31 cellular contexts compared by ENCODE assay signal in genomic region chr13:35866801-35867200, GRCh38.
DNase-seq lines count a peak whose midpoint lies in the region; ATAC-seq and TF ChIP-seq lines count a peak whose summit lies in the region.
"Had no signal": no experiment of that assay in that cellular context is flagged by ENCODE, and none has a peak within 500 bp of the region (broad histone marks: within the 10 kb centered on the region; RNA-seq: fewer than 3 reads in every experiment).

No MANE protein-coding gene starts in this region.

- no peaks in the 10 kb centered on the region for H4K20me1 ChIP-seq in H9 (ENCODE audit: control insufficient read depth, insufficient read depth, insufficient read length)
- H4K20me1 ChIP-seq: BLaER1 treated with 17β-estradiol and CSF1 and Interleukin-3, amounts not matched to agents 10 nM and 100 nM had no signal

- H3K14ac ChIP-seq in H9 (ENCODE audit: insufficient read depth, low read length), result no peak overlapping the region

- H3K56ac ChIP-seq in H9 (ENCODE audit: insufficient read length, low read depth, low read length), result no peak overlapping the region

- H3K36me3 ChIP-seq in heart left ventricle, result no peaks in the 10 kb centered on the region
- H3K36me3 ChIP-seq: BLaER1 treated with 17β-estradiol and CSF1 and Interleukin-3, amounts not matched to agents 10 nM and 100 nM; brain microvascular endothelial cell; gastrocnemius medialis; stomach; thyroid gland had no signal

- no peaks in the 10 kb centered on the region for H3K4me1 ChIP-seq in H9 (ENCODE audit: insufficient read depth, low read length)
- H3K4me1 ChIP-seq in heart left ventricle, result peaks cover 0 to 22% (median 2%) of the 10 kb centered on the region in 12 donors
- H3K4me1 ChIP-seq: BLaER1 treated with 17β-estradiol and CSF1 and Interleukin-3, amounts not matched to agents 10 nM and 100 nM; gastrocnemius medialis; stomach; thyroid gland had no signal

- H2BK20ac ChIP-seq in H9 (ENCODE audit: low read depth, low read length, poor library complexity, severe bottlenecking), result no peak overlapping the region

- no peak overlapping the region for H3K23ac ChIP-seq in H9 (ENCODE audit: insufficient read length, low read depth, low read length)

- no peak overlapping the region for H2AFZ ChIP-seq in H9 (ENCODE audit: low read length)
- H2AFZ ChIP-seq: PC-9 had no signal

- no peak for TF ChIP-seq POLR2A in heart left ventricle (IDR thresholded peaks at IDR 0.05)

- ATAC-seq in WTC11 (peak; percentile 41; the same call in 1 of the 2 replicates), heart left ventricle (peak; percentile 62 to 91 (median 81)), HG03342 (IDR thresholded peaks at IDR 0.05; ENCODE audit: unreplicated experiment) (no peak)
- ATAC-seq: activated CD4-positive, alpha-beta T cell treated with anti-CD3 and anti-CD28 coated beads for 36 hours; activated T-helper 17 cell treated with anti-CD3 and anti-CD28 coated beads, Interleukin-2, amount 50 U/mL, for 72 hours; gastrocnemius medialis; HCT116; left lobe of liver; sciatic nerve; SK-N-SH treated with all-trans-retinoic acid at 6 μM for 48 hours had no signal

- H3T11ph ChIP-seq in H9 (ENCODE audit: low read length), result no peak overlapping the region

- H3K23me2 ChIP-seq in H9 (ENCODE audit: insufficient read length, low read depth, low read length, poor library complexity, severe bottlenecking), result no peaks in the 10 kb centered on the region

- DNase-seq in H9, result no peak
- no peak for DNase-seq in WTC11 (ENCODE audit: low spot score)
- DNase-seq in heart left ventricle, result peak in 4 of 5 donors; percentile 46 to 71 (median 60)
- peak; percentile 29 for DNase-seq in retinal pigment epithelial cell (ENCODE audit: low read depth)
- no peak for DNase-seq in activated CD4-positive, alpha-beta T cell treated with anti-CD3 and anti-CD28 coated beads, Interleukin-2, amount 10 ng/mL, durations not matched to agents 24 days and 14 days
- DNase-seq in LoVo (ENCODE audit: low spot score), result no peak
- DNase-seq: activated CD4-positive, alpha-beta T cell treated with anti-CD3 and anti-CD28 coated beads for 36 hours; activated naive CD4-positive, alpha-beta T cell treated with anti-CD3 and anti-CD28 coated beads, Interleukin-2, amount 10 ng/mL, durations not matched to agents 7 days and 5 days; brain microvascular endothelial cell; DMS53; gastrocnemius medialis; GDM1; hippocampal formation; immature natural killer cell; MM.1S; NCI-H2029; NCI-H524 treated with DMSO at 0.1 percent for 48 hours; PC-9; stimulated activated CD4-positive, alpha-beta T cell treated with anti-CD3 and anti-CD28 coated beads, Interleukin-12 subunit alpha, Interleukin-12 subunit beta, amount 100 ng/mL, for 4 hours; stimulated activated CD4-positive, alpha-beta T cell treated with anti-CD3 and anti-CD28 coated beads, Interleukin-2, amount 100 ng/mL, for 48 hours; stomach; T-helper 2 cell had no signal

- no peaks in the 10 kb centered on the region for H3K27me3 ChIP-seq in H9 (ENCODE audit: insufficient read depth, low read length)
- H3K27me3 ChIP-seq in heart left ventricle, result no peaks in the 10 kb centered on the region
- H3K27me3 ChIP-seq: BLaER1 treated with 17β-estradiol and CSF1 and Interleukin-3, amounts not matched to agents 10 nM and 100 nM; brain microvascular endothelial cell; esophagus muscularis mucosa; gastrocnemius medialis; stomach; thyroid gland had no signal

- H3K4ac ChIP-seq in H9 (ENCODE audit: low read depth, low read length), result no peak overlapping the region

- H3K79me2 ChIP-seq in H9 (ENCODE audit: insufficient read depth, low read length), result no peaks in the 10 kb centered on the region

- peaks cover 0 to 2% of the 10 kb centered on the region in 2 experiments; a peak in 1 of 5 replicates for H3K9me3 Mint-ChIP-seq in H9
- no peaks in the 10 kb centered on the region for H3K9me3 Mint-ChIP-seq in WTC11
- no peaks in the 10 kb centered on the region for H3K9me3 Mint-ChIP-seq in activated CD4-positive, alpha-beta T cell treated with anti-CD3 and anti-CD28 coated beads, Interleukin-2, amount 10 ng/mL, durations not matched to agents 24 days and 14 days
- H3K9me3 Mint-ChIP-seq: activated T-helper 17 cell treated with anti-CD3 and anti-CD28 coated beads, Interleukin-2, amount 50 U/mL, for 72 hours had no signal

- peak overlapping the region; percentile 87 for H2BK12ac ChIP-seq in H9 (ENCODE audit: insufficient read length, low read depth, low read length)

- no peak overlapping the region for H3K27ac Mint-ChIP-seq in H9
- H3K27ac Mint-ChIP-seq in WTC11, result no peak overlapping the region
- H3K27ac Mint-ChIP-seq in activated CD4-positive, alpha-beta T cell treated with anti-CD3 and anti-CD28 coated beads, Interleukin-2, amount 10 ng/mL, durations not matched to agents 24 days and 14 days, result no peak overlapping the region
- H3K27ac Mint-ChIP-seq: activated CD4-positive, alpha-beta T cell treated with anti-CD3 and anti-CD28 coated beads for 36 hours; activated naive CD4-positive, alpha-beta T cell treated with anti-CD3 and anti-CD28 coated beads, Interleukin-2, amount 10 ng/mL, durations not matched to agents 7 days and 5 days; activated T-helper 17 cell treated with anti-CD3 and anti-CD28 coated beads, Interleukin-2, amount 50 U/mL, for 72 hours; immature natural killer cell had no signal

- H3K4me3 Mint-ChIP-seq in H9, result no peak overlapping the region
- H3K4me3 Mint-ChIP-seq in WTC11, result no peak overlapping the region
- H3K4me3 Mint-ChIP-seq in activated CD4-positive, alpha-beta T cell treated with anti-CD3 and anti-CD28 coated beads, Interleukin-2, amount 10 ng/mL, durations not matched to agents 24 days and 14 days, result no peak overlapping the region
- H3K4me3 Mint-ChIP-seq: activated CD4-positive, alpha-beta T cell treated with anti-CD3 and anti-CD28 coated beads for 36 hours; activated naive CD4-positive, alpha-beta T cell treated with anti-CD3 and anti-CD28 coated beads, Interleukin-2, amount 10 ng/mL, durations not matched to agents 7 days and 5 days; activated T-helper 17 cell treated with anti-CD3 and anti-CD28 coated beads, Interleukin-2, amount 50 U/mL, for 72 hours; immature natural killer cell had no signal

- TF ChIP-seq CTCF in H9 (conservative IDR thresholded peaks at IDR 0.05), result no peak
- no peak for TF ChIP-seq CTCF in WTC11 (IDR thresholded peaks at IDR 0.05)
- TF ChIP-seq CTCF in heart left ventricle (IDR thresholded peaks at IDR 0.05), result no peak
- TF ChIP-seq CTCF in retinal pigment epithelial cell (conservative IDR thresholded peaks at IDR 0.05; ENCODE audit: low read depth, low read length), result no peak

- no peak overlapping the region for H3K4me3 ChIP-seq in heart left ventricle
- H3K4me3 ChIP-seq in retinal pigment epithelial cell (ENCODE audit: low read length), result no peak overlapping the region
- H3K4me3 ChIP-seq: BLaER1 treated with 17β-estradiol and CSF1 and Interleukin-3, amounts not matched to agents 10 nM and 100 nM; esophagus muscularis mucosa; gastrocnemius medialis; PC-9; stomach; thyroid gland had no signal

- H2AK5ac ChIP-seq in H9 (ENCODE audit: insufficient read length, low read length), result no peak overlapping the region

- POLR2A ChIA-PET in WTC11 (lab: Charles Lee), result no interaction called here

- H3K79me1 ChIP-seq in H9 (ENCODE audit: insufficient read depth, low read depth, low read length, poor library complexity, severe bottlenecking), result no peaks in the 10 kb centered on the region

- no peak overlapping the region for H4K91ac ChIP-seq in H9 (ENCODE audit: insufficient read length, low read depth, low read length)

- H3K4me2 ChIP-seq in H9 (ENCODE audit: insufficient read depth, insufficient read length, low read length), result no peak overlapping the region
- H3K4me2 ChIP-seq: BLaER1 treated with 17β-estradiol and CSF1 and Interleukin-3, amounts not matched to agents 10 nM and 100 nM; PC-9 had no signal

- CTCF ChIA-PET in WTC11 (lab: Charles Lee), result interaction anchor here (0.7 kb wide), 1 partner anchor 48 kb away, joined by 4 read pairs; no protein-coding TSS in a partner anchor

- H3K4me1 Mint-ChIP-seq in H9 (no peaks in the 10 kb centered on the region), WTC11 (peaks cover 3% of the 10 kb centered on the region; the same call in 1 of the 2 replicates)
- H3K4me1 Mint-ChIP-seq in activated CD4-positive, alpha-beta T cell treated with anti-CD3 and anti-CD28 coated beads, Interleukin-2, amount 10 ng/mL, durations not matched to agents 24 days and 14 days, result no peaks in the 10 kb centered on the region
- H3K4me1 Mint-ChIP-seq: activated CD4-positive, alpha-beta T cell treated with anti-CD3 and anti-CD28 coated beads for 36 hours; activated naive CD4-positive, alpha-beta T cell treated with anti-CD3 and anti-CD28 coated beads, Interleukin-2, amount 10 ng/mL, durations not matched to agents 7 days and 5 days; activated T-helper 17 cell treated with anti-CD3 and anti-CD28 coated beads, Interleukin-2, amount 50 U/mL, for 72 hours; immature natural killer cell had no signal

- H2BK5ac ChIP-seq in H9 (ENCODE audit: insufficient read length, low read length), result no peak overlapping the region

- H3K27me3 Mint-ChIP-seq in H9 (ENCODE audit: low read depth) (no peaks in the 10 kb centered on the region), WTC11 (ENCODE audit: low read depth) (no peaks in the 10 kb centered on the region)
- H3K27me3 Mint-ChIP-seq in activated CD4-positive, alpha-beta T cell treated with anti-CD3 and anti-CD28 coated beads, Interleukin-2, amount 10 ng/mL, durations not matched to agents 24 days and 14 days, result no peaks in the 10 kb centered on the region
- H3K27me3 Mint-ChIP-seq: activated CD4-positive, alpha-beta T cell treated with anti-CD3 and anti-CD28 coated beads for 36 hours; activated T-helper 17 cell treated with anti-CD3 and anti-CD28 coated beads, Interleukin-2, amount 50 U/mL, for 72 hours had no signal

- no CpG with 5 or more reads among the region's 3 CpGs for WGBS in H9 (ENCODE audit: extremely low coverage, insufficient read length, low lambda C conversion rate)
- 4 to 44% (median 17%) methylated on average over 3 of the region's 3 CpGs for WGBS in heart left ventricle, 4 donors

- no peak overlapping the region for H2BK15ac ChIP-seq in H9 (ENCODE audit: low read depth, low read length)

- no peak overlapping the region for H2BK120ac ChIP-seq in H9 (ENCODE audit: low read depth, low read length, poor library complexity, severe bottlenecking)

- no peak overlapping the region for H3K9ac ChIP-seq in H9 (ENCODE audit: extremely low read depth, insufficient read length, low read length)
- H3K9ac ChIP-seq: BLaER1 treated with 17β-estradiol and CSF1 and Interleukin-3, amounts not matched to agents 10 nM and 100 nM had no signal

- H4K8ac ChIP-seq in H9 (replicated peaks; ENCODE audit: insufficient read length, low read depth, low read length), result no peak overlapping the region

- H3K27ac ChIP-seq in H9 (ENCODE audit: insufficient read length, low read depth, low read length), result no peak overlapping the region
- peak overlapping the region in 1 of 12 donors; percentile 5 for H3K27ac ChIP-seq in heart left ventricle
- H3K27ac ChIP-seq: BLaER1 treated with 17β-estradiol and CSF1 and Interleukin-3, amounts not matched to agents 10 nM and 100 nM; brain microvascular endothelial cell; gastrocnemius medialis; PC-9; stomach; thyroid gland had no signal

- H3K9me3 ChIP-seq in H9 (ENCODE audit: control insufficient read depth, low read depth, low read length) (no peaks in the 10 kb centered on the region), heart left ventricle (no peaks in the 10 kb centered on the region)
- H3K9me3 ChIP-seq: BLaER1 treated with 17β-estradiol and CSF1 and Interleukin-3, amounts not matched to agents 10 nM and 100 nM; esophagus muscularis mucosa; gastrocnemius medialis; stomach; thyroid gland had no signal

- intact Hi-C loops in heart left ventricle (cut with DNase I), result no loop called here
- intact Hi-C loops in activated CD4-positive, alpha-beta T cell treated with anti-CD3 and anti-CD28 coated beads, Interleukin-2, amount 10 ng/mL, durations not matched to agents 24 days and 14 days (cut with micrococcal nuclease), result no loop called here

- H4K5ac ChIP-seq in H9 (ENCODE audit: insufficient read length, low read depth, low read length), result no peak overlapping the region

- H3K36me3 Mint-ChIP-seq in H9 (ENCODE audit: insufficient read depth in 1 of 3, low read depth in 3 of 3), result no peaks in the 10 kb centered on the region; a peak in 1 of 7 replicates
- no peaks in the 10 kb centered on the region for H3K36me3 Mint-ChIP-seq in WTC11
- no peaks in the 10 kb centered on the region for H3K36me3 Mint-ChIP-seq in activated CD4-positive, alpha-beta T cell treated with anti-CD3 and anti-CD28 coated beads, Interleukin-2, amount 10 ng/mL, durations not matched to agents 24 days and 14 days (ENCODE audit: low read depth)
- H3K36me3 Mint-ChIP-seq: activated naive CD4-positive, alpha-beta T cell treated with anti-CD3 and anti-CD28 coated beads, Interleukin-2, amount 10 ng/mL, durations not matched to agents 7 days and 5 days had no signal

- no peak overlapping the region for H3K18ac ChIP-seq in H9 (ENCODE audit: insufficient read length, low read depth, low read length)

Comparison
In these comparisons a context has a peak if more than half of its experiments do, and no peak if none do; other contexts are left out.
1. DNase-seq: peak in heart left ventricle (4 of 5) and retinal pigment epithelial cell (single experiment); none in H9 (single experiment), WTC11 (single experiment), activated CD4-positive, alpha-beta T cell treated with anti-CD3 and anti-CD28 coated beads, Interleukin-2, amount 10 ng/mL, durations not matched to agents 24 days and 14 days (single experiment) and LoVo (single experiment).